Comparison of ENCODE assay signal across 12 cellular contexts in genomic region chr18:74898965-74899364, GRCh38.
DNase-seq lines count a peak whose midpoint lies in the region; ATAC-seq and TF ChIP-seq lines count a peak whose summit lies in the region.
"Had no signal": no experiment of that assay in that cellular context is flagged by ENCODE, and none has a peak within 500 bp of the region (broad histone marks: within the 10 kb centered on the region; RNA-seq: fewer than 3 reads in every experiment).

No MANE protein-coding gene starts in this region.

- no peaks in the 10 kb centered on the region for H3K27me3 ChIP-seq in testis
- H3K27me3 ChIP-seq: esophagus muscularis mucosa had no signal

- DNase-seq in AG08395 (ENCODE audit: low spot score): peak; percentile 10
- peak; percentile 11 for DNase-seq in HK-2 (ENCODE audit: unreplicated experiment)
- peak; percentile 53 for DNase-seq in SHP77 treated with DMSO at 0.1 percent for 48 hours (lab: John Stamatoyannopoulos, UW)
- peak; percentile 58 for DNase-seq in iris pigment epithelial cell (ENCODE audit: low read depth)
- no peak for DNase-seq in dedifferentiated amniotic fluid mesenchymal stem cell (ENCODE audit: extremely low spot score)
- no peak for DNase-seq in NCI-H524 (lab: John Stamatoyannopoulos, UW)
- DNase-seq in testis: no peak
- DNase-seq: activated gamma-delta T cell treated with Interleukin-2 at 50 U/mL for 16 hours; stimulated activated naive CD8-positive, alpha-beta T cell treated with anti-CD3 and anti-CD28 coated beads, Interleukin-15, amount 100 ng/mL, for 72 hours had no signal

- intact Hi-C loops in testis (cut with DNase I; ENCODE audit: low total_unique reads): no loop called here

- H3K4me3 ChIP-seq in testis: no peak overlapping the region
- H3K4me3 ChIP-seq: esophagus muscularis mucosa had no signal

- no peaks in the 10 kb centered on the region for H3K36me3 ChIP-seq in testis (ENCODE audit: low read depth, missing control alignments)

- TF ChIP-seq CTCF in testis (IDR thresholded peaks at IDR 0.05): no peak

- no peak overlapping the region for H3K27ac ChIP-seq in testis
- H3K27ac ChIP-seq: C4-2B, esophagus muscularis mucosa had no signal

- WGBS in testis, 2 donors: 68 to 74% methylated on average over 3 of the region's 3 CpGs

- H3K4me1 ChIP-seq in testis: peaks cover 9% of the 10 kb centered on the region
- H3K4me1 ChIP-seq: esophagus muscularis mucosa had no signal

- no peaks in the 10 kb centered on the region for H3K9me3 ChIP-seq in testis
- H3K9me3 ChIP-seq: esophagus muscularis mucosa had no signal

- ATAC-seq in HG02938 (IDR thresholded peaks at IDR 0.05; ENCODE audit: unreplicated experiment): no peak
- ATAC-seq: stimulated activated naive CD8-positive, alpha-beta T cell treated with anti-CD3 and anti-CD28 coated beads, Interleukin-15, amount 100 ng/mL, for 72 hours had no signal

- no peak for TF ChIP-seq POLR2A in testis (IDR thresholded peaks at IDR 0.05)

Comparison
In these comparisons a context has a peak if more than half of its experiments do, and no peak if none do; other contexts are left out.
1. DNase-seq: peak in AG08395 (single experiment), HK-2 (single experiment), SHP77 treated with DMSO at 0.1 percent for 48 hours (single experiment) and iris pigment epithelial cell (single experiment); none in dedifferentiated amniotic fluid mesenchymal stem cell (single experiment), NCI-H524 (0 of 2) and testis (single experiment).